In the genomic region with DNA sequence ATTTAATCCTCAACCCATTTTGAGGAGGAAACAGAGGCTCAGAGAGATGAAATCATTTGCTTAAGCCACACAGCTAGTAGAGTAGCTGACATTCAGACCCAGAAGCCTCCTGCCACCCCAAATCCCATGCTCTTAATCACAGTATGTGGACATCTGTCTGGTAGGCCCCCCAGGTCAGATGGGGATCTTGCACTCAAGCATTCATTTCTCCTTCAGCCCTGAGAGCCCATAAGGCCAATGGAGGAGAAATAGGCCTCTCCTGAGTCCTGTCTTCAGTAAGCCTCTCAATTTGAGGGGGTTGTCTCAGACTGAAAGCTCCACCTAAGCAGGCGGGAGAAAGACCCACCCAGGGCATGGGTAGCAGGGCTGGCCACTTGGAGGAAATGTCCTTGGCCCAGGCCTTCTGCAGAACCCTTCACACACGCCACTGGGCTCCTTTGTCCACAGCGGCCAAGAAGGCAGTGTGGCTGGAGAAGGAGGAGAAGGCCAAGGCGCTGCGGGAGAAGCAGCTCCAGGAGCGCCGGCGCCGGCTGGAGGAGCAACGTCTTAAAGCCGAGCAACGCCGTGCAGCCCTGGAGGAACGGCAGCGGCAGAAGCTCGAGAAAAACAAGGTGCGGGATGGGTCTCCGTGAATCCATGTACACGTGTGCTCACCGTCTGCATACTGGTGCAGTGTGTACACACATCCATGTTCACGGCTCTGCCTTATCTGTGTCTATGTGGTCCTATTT, we compare ENCODE assay signal across 15 cellular contexts. TPM values are rescaled to one million over a fixed set of nuclear protein-coding genes. Genes with fewer than 3 reads are reported as not detected.
A peak's percentile ranks its signal among the peaks of the same experiment; 100 is the strongest.
DNase-seq lines count a peak whose midpoint lies in the region; ATAC-seq, FAIRE-seq and TF ChIP-seq lines count a peak whose summit lies in the region.
"Had no signal": no experiment of that assay in that cellular context is flagged by ENCODE, and none has a peak within 500 bp of the region (broad histone marks: within the 10 kb centered on the region; RNA-seq: fewer than 3 reads in every experiment).

No MANE protein-coding gene starts in this region.

- H3K27me3 ChIP-seq in left ventricle myocardium inferior (ENCODE audit: low read depth) (no peaks in the 10 kb centered on the region), layer of hippocampus (ENCODE audit: control insufficient read depth, insufficient read depth, low read length) (no peaks in the 10 kb centered on the region)

- H3K9me3 ChIP-seq in left ventricle myocardium inferior (replicated peaks) = no peaks in the 10 kb centered on the region

- DNase-seq in left ventricle myocardium inferior (no peak), left ventricle myocardium superior (no peak), NCI-H524 (lab: John Stamatoyannopoulos, UW) (no peak), D721Med (ENCODE audit: insufficient read length, low spot score) (no peak), lower leg skin (ENCODE audit: low spot score in 2 of 2) (no peak), superior temporal gyrus (ENCODE audit: extremely low spot score) (no peak)
- DNase-seq: activated CD4-positive, CD25-positive, alpha-beta regulatory T cell treated with anti-CD3 and anti-CD28 coated beads, Interleukin-2, amount 50 U/mL, for 72 hours; DMS 273 treated with DMSO at 0.1 percent for 48 hours; immature natural killer cell; KBM-7; NCI-H1105; NCI-H774; RPMI8226 had no signal

- H3K27ac ChIP-seq in left ventricle myocardium inferior (replicated peaks) (peak overlapping the region; percentile 100), angular gyrus (ENCODE audit: low read depth, low read length) (peak overlapping the region; percentile 37), layer of hippocampus (ENCODE audit: low read depth, low read length) (peak overlapping the region; percentile 15)

- ATAC-seq in left ventricle myocardium superior = no peak

- H3K36me3 ChIP-seq in left ventricle myocardium inferior = peaks cover 71% of the 10 kb centered on the region

- 92 to 95% methylated on average over 21 of the region's 21 CpGs for WGBS in lower leg skin, 2 donors

- no peak overlapping the region for H3K4me3 ChIP-seq in left ventricle myocardium inferior
- H3K4me3 ChIP-seq in lower leg skin (ENCODE audit: low read depth, poor library complexity, severe bottlenecking) = no peak overlapping the region

- TF ChIP-seq POLR2A in lower leg skin (IDR thresholded peaks at IDR 0.05) = no peak

- FAIRE-seq in D721Med (lab: Jason Lieb, UNC) = no peak

- TF ChIP-seq CTCF in left ventricle myocardium inferior (IDR thresholded peaks at IDR 0.05; ENCODE audit: borderline replicate concordance) (no peak), D721Med (IDR thresholded peaks at IDR 0.05; ENCODE audit: insufficient read depth, missing control alignments) (no peak), lower leg skin (IDR thresholded peaks at IDR 0.05) (no peak)

- peaks cover 100% of the 10 kb centered on the region for H3K4me1 ChIP-seq in left ventricle myocardium inferior

- intact Hi-C loops in left ventricle myocardium inferior (cut with micrococcal nuclease) (no loop called here), left ventricle myocardium superior (cut with micrococcal nuclease) (no loop called here), lower leg skin (cut with DNase I; ENCODE audit: low total_unique reads) (no loop called here)

RNA-seq across cellular contexts. Expression of gene MAP7D1, which starts 16.2 kb away (rescaled TPM):
- total RNA-seq in left ventricle myocardium inferior = 363 TPM
- total RNA-seq in left ventricle myocardium superior = 385 TPM
- total RNA-seq in lower leg skin = 100 to 1,000 TPM; 115 to 171 (median 153) TPM

RNA-seq across cellular contexts. Expression of gene TRAPPC3, which starts 22.9 kb away (rescaled TPM):
- 54.6 TPM for total RNA-seq in left ventricle myocardium inferior
- total RNA-seq in left ventricle myocardium superior = 57.8 TPM
- 100 to 1,000 TPM in 2 of 4 donors, 10 to 100 TPM in 2; 78.3 to 113 (median 104) TPM for total RNA-seq in lower leg skin

RNA-seq across cellular contexts. Expression of gene COL8A2, which starts 47.2 kb away (rescaled TPM):
- total RNA-seq in left ventricle myocardium inferior = 1.2 TPM
- total RNA-seq in left ventricle myocardium superior = 0.67 TPM
- total RNA-seq in lower leg skin = 1 to 10 TPM; 4.8 to 9.8 (median 7.6) TPM

RNA-seq across cellular contexts. Expression of gene THRAP3, which starts 52.1 kb away (rescaled TPM):
- total RNA-seq in left ventricle myocardium inferior (59.0 TPM), left ventricle myocardium superior (67.9 TPM), lower leg skin (100 to 1,000 TPM in 1 of 4 donors, 10 to 100 TPM in 3; 64.1 to 102 (median 76.9) TPM)

Comparison
In these comparisons a context has a peak if more than half of its experiments do, and no peak if none do; other contexts are left out.
1. H3K27ac ChIP-seq: peak in every context shown above with its lines; median percentile 100 in left ventricle myocardium inferior; 37 in angular gyrus; 15 in layer of hippocampus.